In genomic region chr5:178385472-178385853, GRCh38 we compare ENCODE assay signal across 17 cellular contexts.
DNase-seq lines count a peak whose midpoint lies in the region; FAIRE-seq and TF ChIP-seq lines count a peak whose summit lies in the region.
"Had no signal": no experiment of that assay in that cellular context is flagged by ENCODE, and none has a peak within 500 bp of the region (broad histone marks: within the 10 kb centered on the region; RNA-seq: fewer than 3 reads in every experiment).

No MANE protein-coding gene starts in this region.

- H3K4me1 ChIP-seq in H1 (replicated peaks in 1 of 4; ENCODE audit: control insufficient read depth in 3 of 4, insufficient read depth in 4 of 4, low read length in 3 of 4) (peaks cover 0 to 24% (median 10%) of the 10 kb centered on the region in 4 experiments; a peak in 5 of 7 replicates), osteoblast (ENCODE audit: insufficient read depth, low read length) (no peaks in the 10 kb centered on the region), A673 (ENCODE audit: insufficient read depth, low read length, poor library complexity, severe bottlenecking) (no peaks in the 10 kb centered on the region), trophoblast cell (ENCODE audit: control insufficient read depth in 1 of 2, insufficient read depth in 2 of 2, low read length in 2 of 2) (no peaks in the 10 kb centered on the region)

- H2AFZ ChIP-seq in H1 (ENCODE audit: low read length), result no peak overlapping the region
- H2AFZ ChIP-seq in osteoblast (ENCODE audit: low read length), result no peak overlapping the region
- no peak overlapping the region for H2AFZ ChIP-seq in trophoblast cell (ENCODE audit: insufficient read depth, low read length, poor library complexity)

- H3K14ac ChIP-seq in H1 (ENCODE audit: insufficient read length) (no peak overlapping the region), trophoblast cell (ENCODE audit: low read length) (no peak overlapping the region)

- H4K12ac ChIP-seq in trophoblast cell (ENCODE audit: low read depth, low read length), result no peak overlapping the region

- no peak overlapping the region for H3K56ac ChIP-seq in H1 (replicated peaks; ENCODE audit: insufficient read length, low read depth, low read length)

- no peak for FAIRE-seq in H1 (lab: Jason Lieb, UNC)
- FAIRE-seq: TTC549 had no signal

- TF ChIP-seq CTCF in H1 (IDR thresholded peaks at IDR 0.05; ENCODE audit: control extremely low read depth in 1 of 3, insufficient read depth in 1 of 3, low read depth in 1 of 3, low read length in 3 of 3) (no peak), osteoblast (IDR thresholded peaks at IDR 0.05; ENCODE audit: extremely low read depth, low read depth, low read length) (no peak), A673 (conservative IDR thresholded peaks at IDR 0.05; ENCODE audit: low read depth, low read length) (no peak)

- H3K9me3 ChIP-seq in H1 (ENCODE audit: insufficient read depth in 2 of 2, low read depth in 1 of 2, low read length in 1 of 2), result no peaks in the 10 kb centered on the region
- H3K9me3 ChIP-seq in osteoblast (ENCODE audit: low read depth, low read length), result no peaks in the 10 kb centered on the region
- no peaks in the 10 kb centered on the region for H3K9me3 ChIP-seq in A673 (ENCODE audit: low read depth, low read length, poor library complexity, severe bottlenecking)
- H3K9me3 ChIP-seq in trophoblast cell (ENCODE audit: insufficient read depth, low read depth, low read length), result no peaks in the 10 kb centered on the region
- H3K9me3 ChIP-seq: heart left ventricle, left lung had no signal

- H3K4me2 ChIP-seq in H1 (ENCODE audit: insufficient read depth in 1 of 2, low read depth in 2 of 2, low read length in 2 of 2) (no peak overlapping the region), osteoblast (ENCODE audit: insufficient read depth, low read length) (no peak overlapping the region), trophoblast cell (ENCODE audit: low read length) (no peak overlapping the region)

- H3K27ac ChIP-seq in H1 (ENCODE audit: low read depth, low read length), result no peak overlapping the region
- no peak overlapping the region for H3K27ac ChIP-seq in osteoblast (ENCODE audit: low read depth, low read length)
- H3K27ac ChIP-seq in A673 (ENCODE audit: low read depth, low read length, poor library complexity, severe bottlenecking), result no peak overlapping the region
- H3K27ac ChIP-seq in trophoblast cell (ENCODE audit: low read depth, low read length), result no peak overlapping the region
- H3K27ac ChIP-seq: 22Rv1, heart left ventricle, left lung had no signal

- H2AK5ac ChIP-seq in H1 (ENCODE audit: low read depth, low read length) (no peak overlapping the region), trophoblast cell (ENCODE audit: low read length) (no peak overlapping the region)

- no TSS peak for BruUV-seq in A673 (replicated peaks; lab: Mats Ljungman, UMichigan)

- no peaks in the 10 kb centered on the region for H3K79me2 ChIP-seq in H1 (ENCODE audit: control insufficient read depth in 1 of 2, insufficient read depth in 2 of 2, low read length in 2 of 2)
- no peaks in the 10 kb centered on the region for H3K79me2 ChIP-seq in osteoblast (ENCODE audit: insufficient read depth, low read length)
- no peaks in the 10 kb centered on the region for H3K79me2 ChIP-seq in trophoblast cell (ENCODE audit: control insufficient read depth, insufficient read depth, low read length, poor library complexity)

- DNase-seq in NCI-H82 (lab: John Stamatoyannopoulos, UW), result peak; percentile 15
- DNase-seq in NCI-H82 treated with DMSO at 0.1 percent for 48 hours (lab: John Stamatoyannopoulos, UW; ENCODE audit: unreplicated experiment), result no peak
- peak; percentile 26 for DNase-seq in M059J (ENCODE audit: low read depth)
- DNase-seq in H1 (ENCODE audit: low read depth in 1 of 2, low spot score in 2 of 2), result no peak
- peak; percentile 82 for DNase-seq in osteoblast (ENCODE audit: insufficient read length, low spot score, missing footprints)
- DNase-seq in A673 (ENCODE audit: low spot score), result no peak
- no peak for DNase-seq in trophoblast cell
- DNase-seq in cerebellar nuclear complex (lab: John Stamatoyannopoulos, UW), result no peak
- DNase-seq: activated naive CD8-positive, alpha-beta T cell treated with anti-CD3 and anti-CD28 coated beads, Interleukin-2, amount 10 ng/mL, durations not matched to agents 7 days and 5 days; central memory CD4-positive, alpha-beta T cell; heart left ventricle; KBM-7; left lung; NCI-H1694 treated with DMSO at 0.1 percent for 48 hours; Right ventricle myocardium superior had no signal

- H3K9ac ChIP-seq in H1 (replicated peaks in 1 of 4; ENCODE audit: extremely low read depth in 1 of 4, low read depth in 3 of 4, low read length in 3 of 4) (no peak overlapping the region), trophoblast cell (ENCODE audit: low read length) (no peak overlapping the region)

- no peak for TF ChIP-seq EP300 in H1 (IDR thresholded peaks at IDR 0.05; ENCODE audit: borderline replicate concordance in 1 of 2, low read depth in 2 of 2, low read length in 2 of 2)

- H3K18ac ChIP-seq in H1 (ENCODE audit: extremely low read depth, low read length) (no peak overlapping the region), trophoblast cell (ENCODE audit: low read length) (no peak overlapping the region)

- H3K4ac ChIP-seq in H1 (replicated peaks; ENCODE audit: insufficient read length, low read depth, low read length) (no peak overlapping the region), trophoblast cell (ENCODE audit: low read depth, low read length) (no peak overlapping the region)

- POLR2A ChIA-PET in H1 (lab: Charles Lee; ENCODE audit: partially characterized antibody) (interaction anchor here (0.9 to 1.0 kb wide), 2 partner anchors 10 to 181 kb away, joined by 3 read pairs; no protein-coding TSS in a partner anchor), A673 (lab: Charles Lee; ENCODE audit: low non-redundant PET) (no interaction called here)

- no peak overlapping the region for H2BK20ac ChIP-seq in H1 (ENCODE audit: low read length)

- H4K5ac ChIP-seq in H1 (ENCODE audit: insufficient read length, low read depth, low read length), result no peak overlapping the region

- H3K23me2 ChIP-seq in H1 (ENCODE audit: low read depth, low read length), result no peaks in the 10 kb centered on the region

- H3K79me1 ChIP-seq in H1 (ENCODE audit: low read depth, low read length), result no peaks in the 10 kb centered on the region
- no peaks in the 10 kb centered on the region for H3K79me1 ChIP-seq in trophoblast cell (ENCODE audit: low read length)

- 83% methylated on average over 13 of the region's 13 CpGs; no CpG with 5 or more reads in 1 of the 2 experiments for WGBS in H1 (ENCODE audit: extremely low coverage in 1 of 2, insufficient coverage in 1 of 2, insufficient read length in 1 of 2, insufficient replicate concordance in 2 of 2, low coverage in 1 of 2, low lambda C conversion rate in 2 of 2, missing lambda C conversion rate in 1 of 2), 2 experiments
- WGBS in trophoblast cell (ENCODE audit: extremely low coverage, insufficient coverage, insufficient read length), result no CpG with 5 or more reads among the region's 13 CpGs

- H4K20me1 ChIP-seq in H1 (replicated peaks in 1 of 2; ENCODE audit: control insufficient read depth in 1 of 2, insufficient read depth in 2 of 2, low read length in 2 of 2), result no peaks in the 10 kb centered on the region
- H4K20me1 ChIP-seq in osteoblast (ENCODE audit: insufficient read depth, low read length), result no peaks in the 10 kb centered on the region

- no peak overlapping the region for H4K8ac ChIP-seq in H1 (ENCODE audit: extremely low read depth, insufficient read depth, low read length)
- no peak overlapping the region for H4K8ac ChIP-seq in trophoblast cell (ENCODE audit: low read depth, low read length)

- H2BK15ac ChIP-seq in H1 (ENCODE audit: low read length), result no peak overlapping the region

- no peak for TF ChIP-seq RAD21 in H1 (IDR thresholded peaks at IDR 0.05 in 1 of 2, conservative IDR thresholded peaks at IDR 0.05 in 1 of 2; ENCODE audit: low read depth in 2 of 2, low read length in 2 of 2)

- H3K27me3 ChIP-seq in H1 (replicated peaks in 1 of 4; ENCODE audit: control insufficient read depth in 3 of 4, extremely low read depth in 1 of 4, insufficient read depth in 3 of 4, low read length in 3 of 4) (no peaks in the 10 kb centered on the region; a peak in 1 of 7 replicates), osteoblast (ENCODE audit: insufficient read depth, low read length) (no peaks in the 10 kb centered on the region), A673 (replicated peaks; ENCODE audit: insufficient read depth, low read depth, low read length, poor library complexity) (no peaks in the 10 kb centered on the region), trophoblast cell (ENCODE audit: insufficient read depth, low read length) (no peaks in the 10 kb centered on the region)

- H4K91ac ChIP-seq in H1 (replicated peaks; ENCODE audit: insufficient read length, low read length) (no peak overlapping the region), trophoblast cell (ENCODE audit: low read depth, low read length) (no peak overlapping the region)

- no peak overlapping the region for H3K23ac ChIP-seq in H1 (ENCODE audit: insufficient read length)
- H3K23ac ChIP-seq in trophoblast cell (ENCODE audit: low read length), result no peak overlapping the region

- H2BK120ac ChIP-seq in H1 (replicated peaks; ENCODE audit: low read depth, low read length) (no peak overlapping the region), trophoblast cell (ENCODE audit: insufficient read depth, low read length, poor library complexity) (no peak overlapping the region)

- H3K4me3 ChIP-seq in H1 (ENCODE audit: extremely low read depth in 1 of 4, insufficient read depth in 2 of 4, low read depth in 3 of 4, low read length in 4 of 4) (no peak overlapping the region), osteoblast (ENCODE audit: insufficient read depth, low read length) (no peak overlapping the region), A673 (ENCODE audit: low read depth, low read length, poor library complexity, severe bottlenecking) (no peak overlapping the region), trophoblast cell (ENCODE audit: low read depth, low read length) (no peak overlapping the region)
- H3K4me3 ChIP-seq: heart left ventricle, left lung had no signal

- no peak for TF ChIP-seq POLR2A in H1 (IDR thresholded peaks at IDR 0.05; ENCODE audit: control extremely low read depth in 1 of 2, low read depth in 2 of 2, low read length in 2 of 2)

- H3K36me3 ChIP-seq in H1 (ENCODE audit: control insufficient read depth in 2 of 4, insufficient read depth in 4 of 4, low read length in 3 of 4), result no peaks in the 10 kb centered on the region
- H3K36me3 ChIP-seq in osteoblast (ENCODE audit: insufficient read depth, low read length), result no peaks in the 10 kb centered on the region
- no peaks in the 10 kb centered on the region for H3K36me3 ChIP-seq in A673 (ENCODE audit: insufficient read depth, low read length, poor library complexity, severe bottlenecking)
- H3K36me3 ChIP-seq in trophoblast cell (ENCODE audit: control insufficient read depth in 1 of 2, insufficient read depth in 2 of 2, low read length in 2 of 2), result no peaks in the 10 kb centered on the region
- H3K36me3 ChIP-seq: heart left ventricle, left lung had no signal

- CTCF ChIA-PET in H1 (lab: Charles Lee; ENCODE audit: partially characterized antibody) (interaction anchor here (0.6 to 2.5 kb wide), 5 partner anchors 13 to 371 kb away, joined by 3 to 10 read pairs (median 3); no protein-coding TSS in a partner anchor), A673 (lab: Charles Lee) (no interaction called here)

- intact Hi-C loops in A673 (cut with micrococcal nuclease; ENCODE audit: unreplicated experiment), result no loop called here

- H2BK12ac ChIP-seq in H1 (ENCODE audit: low read depth, low read length), result peak overlapping the region; percentile 76; the same call in 1 of the 2 replicates
- no peak overlapping the region for H2BK12ac ChIP-seq in trophoblast cell (ENCODE audit: low read length)

- H2BK5ac ChIP-seq in H1 (ENCODE audit: low read depth, low read length) (no peak overlapping the region), trophoblast cell (ENCODE audit: low read depth, low read length, poor library complexity) (no peak overlapping the region)

Comparison
In these comparisons a context has a peak if more than half of its experiments do, and no peak if none do; other contexts are left out.
1. DNase-seq: peak in NCI-H82 (single experiment), M059J (single experiment) and osteoblast (single experiment); none in NCI-H82 treated with DMSO at 0.1 percent for 48 hours (single experiment), H1 (0 of 2), A673 (single experiment), trophoblast cell (0 of 2) and cerebellar nuclear complex (0 of 2).